Comparison of ENCODE assay signal across 7 cellular contexts in the genomic region with DNA sequence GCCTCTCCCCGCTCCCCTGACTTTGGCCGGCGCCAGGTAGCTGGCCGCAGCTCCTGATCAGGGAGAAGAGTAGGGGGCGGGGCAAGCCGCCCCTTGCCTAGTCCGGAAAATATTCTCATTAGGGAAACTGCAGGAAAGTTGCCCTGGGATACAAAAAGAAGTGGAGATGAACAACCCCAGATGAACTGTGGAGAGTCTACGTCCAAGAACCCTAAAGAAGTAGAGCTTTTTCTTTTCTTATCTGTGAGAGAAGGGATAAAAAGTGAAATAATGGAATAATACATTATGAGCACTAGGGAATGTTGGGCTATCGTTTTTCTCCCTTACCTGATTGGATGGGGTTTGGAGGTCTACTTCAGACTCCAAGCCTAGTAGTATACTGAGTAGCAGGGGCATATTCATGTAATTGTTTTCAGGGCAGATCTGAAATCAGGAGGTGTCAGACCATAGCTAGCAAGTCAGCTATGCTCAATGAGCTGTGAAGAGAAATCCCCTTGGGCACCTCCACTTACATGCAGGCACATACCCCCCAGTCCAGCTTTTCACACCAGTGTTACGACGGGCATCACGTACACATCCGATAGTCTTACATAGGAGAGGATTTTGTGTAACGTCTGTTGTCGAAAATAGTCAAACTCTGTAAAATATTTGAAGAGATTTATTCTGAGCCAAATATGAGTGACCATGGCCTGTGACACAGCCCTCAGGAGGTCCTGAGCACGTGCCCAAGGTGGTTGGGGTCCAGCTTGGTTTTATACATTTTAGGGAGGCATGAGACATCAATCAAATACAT. TPM values are rescaled to one million over a fixed set of nuclear protein-coding genes. Genes with fewer than 3 reads are reported as not detected.
DNase-seq lines count a peak whose midpoint lies in the region; ATAC-seq and TF ChIP-seq lines count a peak whose summit lies in the region.

No MANE protein-coding gene starts in this region.

- H3K9me2 ChIP-seq in HCT116 (ENCODE audit: insufficient read depth): no peaks in the 10 kb centered on the region

- CTCF ChIA-PET in HCT116 (lab: Charles Lee) (interaction anchor here (1.0 to 1.2 kb wide), 2 partner anchors 200 to 712 kb away, joined by 3 to 4 read pairs; no protein-coding TSS in a partner anchor), A673 (lab: Charles Lee) (no interaction called here)

- TF ChIP-seq RAD21 in HCT116 (IDR thresholded peaks at IDR 0.05; ENCODE audit: low read depth): no peak

- H3K27ac ChIP-seq in HCT116 (ENCODE audit: low read depth, low read length): peak overlapping the region; percentile 83
- H3K27ac ChIP-seq in Peyer's patch: peak overlapping the region; percentile 97 to 98 (median 98)
- H3K27ac ChIP-seq in sigmoid colon: peak overlapping the region; percentile 96 to 99 (median 97)
- no peak overlapping the region for H3K27ac ChIP-seq in A673 (ENCODE audit: low read depth, low read length, poor library complexity, severe bottlenecking)

- peak overlapping the region; percentile 74 to 76 for H3K4me3 ChIP-seq in HCT116 (replicated peaks in 1 of 2; ENCODE audit: low read depth in 1 of 2, low read length in 2 of 2)
- peak overlapping the region; percentile 72 to 86 (median 78) for H3K4me3 ChIP-seq in Peyer's patch
- peak overlapping the region; percentile 56 to 61 for H3K4me3 ChIP-seq in foreskin fibroblast (ENCODE audit: low read depth in 1 of 2, low read length in 2 of 2)
- peak overlapping the region; percentile 67 to 82 (median 70) for H3K4me3 ChIP-seq in sigmoid colon
- no peak overlapping the region for H3K4me3 ChIP-seq in A673 (ENCODE audit: low read depth, low read length, poor library complexity, severe bottlenecking)

- RAD21 ChIA-PET in HCT116 (lab: Charles Lee; ENCODE audit: low non-redundant PET in 1 of 2, low total read pairs in 2 of 2, uncharacterized antibody in 2 of 2, unreplicated experiment in 2 of 2): no interaction called here

- H3K9ac ChIP-seq in HCT116 (ENCODE audit: low read length): peak overlapping the region; percentile 66

- TF ChIP-seq POLR2A in HCT116 (IDR thresholded peaks at IDR 0.05; ENCODE audit: borderline replicate concordance, extremely low read depth, insufficient read depth, insufficient read length) (no peak), Peyer's patch (IDR thresholded peaks at IDR 0.05) (no peak), sigmoid colon (IDR thresholded peaks at IDR 0.05) (no peak)

- H4K20me1 ChIP-seq in HCT116 (ENCODE audit: insufficient read depth): no peaks in the 10 kb centered on the region

- H3K79me2 ChIP-seq in HCT116 (ENCODE audit: insufficient read depth, low read length): no peaks in the 10 kb centered on the region

- POLR2A ChIA-PET in HCT116 (lab: Charles Lee): interaction anchor here (0.9 kb wide), 1 partner anchor 9 kb away, joined by 10 read pairs; no protein-coding TSS in a partner anchor
- POLR2A ChIA-PET in A673 (lab: Charles Lee; ENCODE audit: low non-redundant PET): no interaction called here

- DNase-seq in HCT116 (ENCODE audit: low read depth, low spot score): no peak
- peak in 1 of 3 donors; percentile 39 for DNase-seq in Peyer's patch
- DNase-seq in foreskin fibroblast: no peak
- no peak for DNase-seq in sigmoid colon
- no peak for DNase-seq in A673 (ENCODE audit: low spot score)

- H3K4me2 ChIP-seq in HCT116 (ENCODE audit: low read length): peak overlapping the region; percentile 99

- BruUV-seq in HCT116 (replicated peaks; lab: Mats Ljungman, UMichigan): TSS peak; percentile 84
- no TSS peak for BruUV-seq in A673 (replicated peaks; lab: Mats Ljungman, UMichigan)

- intact Hi-C loops in HCT116 (cut with micrococcal nuclease): loop anchor here (5.0 kb wide), 1 partner anchor 714 kb away; no protein-coding TSS in a partner anchor
- intact Hi-C loops in sigmoid colon (cut with DNase I): loop anchor here (1.0 to 10.0 kb wide), 10 partner anchors 104 to 865 kb away; a partner anchor contains a TSS
- intact Hi-C loops in A673 (cut with micrococcal nuclease; ENCODE audit: unreplicated experiment): no loop called here

- H3K27me3 ChIP-seq in HCT116 (ENCODE audit: insufficient read depth, low read length) (no peaks in the 10 kb centered on the region), Peyer's patch (no peaks in the 10 kb centered on the region), sigmoid colon (no peaks in the 10 kb centered on the region), A673 (replicated peaks; ENCODE audit: insufficient read depth, low read depth, low read length, poor library complexity) (peaks cover 19% of the 10 kb centered on the region)

- no peak for TF ChIP-seq EP300 in sigmoid colon (IDR thresholded peaks at IDR 0.05)

- H3K36me3 ChIP-seq in HCT116 (ENCODE audit: control insufficient read depth in 1 of 2, insufficient read depth in 2 of 2, low read length in 2 of 2) (no peaks in the 10 kb centered on the region), Peyer's patch (no peaks in the 10 kb centered on the region), sigmoid colon (peaks cover 0 to 1% (median 0%) of the 10 kb centered on the region in 4 donors), A673 (ENCODE audit: insufficient read depth, low read length, poor library complexity, severe bottlenecking) (no peaks in the 10 kb centered on the region)

- ATAC-seq in GM18498 (IDR thresholded peaks at IDR 0.05; ENCODE audit: unreplicated experiment) (peak; percentile 21), HCT116 (no peak; the same call in 1 of the 2 replicates), GM21381 (IDR thresholded peaks at IDR 0.05; ENCODE audit: unreplicated experiment) (no peak)

- peaks cover 5 to 20% of the 10 kb centered on the region in 2 experiments; a peak in 3 of 4 replicates for H3K4me1 ChIP-seq in HCT116 (ENCODE audit: control insufficient read depth in 1 of 2, insufficient read depth in 2 of 2, low read length in 2 of 2)
- H3K4me1 ChIP-seq in Peyer's patch: peaks cover 0 to 21% (median 0%) of the 10 kb centered on the region in 4 donors
- peaks cover 0 to 28% (median 20%) of the 10 kb centered on the region in 4 donors for H3K4me1 ChIP-seq in sigmoid colon
- no peaks in the 10 kb centered on the region for H3K4me1 ChIP-seq in A673 (ENCODE audit: insufficient read depth, low read length, poor library complexity, severe bottlenecking)

- peak overlapping the region; percentile 81 for H2AFZ ChIP-seq in HCT116 (ENCODE audit: low read depth, low read length, poor library complexity, severe bottlenecking)

- 15 to 35% methylated on average over 16 of the region's 16 CpGs for WGBS in sigmoid colon, 2 donors

- H3K9me3 ChIP-seq in HCT116 (ENCODE audit: control insufficient read depth in 1 of 2, insufficient read depth in 1 of 2, low read depth in 1 of 2, low read length in 2 of 2) (no peaks in the 10 kb centered on the region), Peyer's patch (no peaks in the 10 kb centered on the region), sigmoid colon (no peaks in the 10 kb centered on the region), A673 (ENCODE audit: low read depth, low read length, poor library complexity, severe bottlenecking) (no peaks in the 10 kb centered on the region)

- no peak for TF ChIP-seq CTCF in HCT116 (IDR thresholded peaks at IDR 0.05 in 2 of 3, conservative IDR thresholded peaks at IDR 0.05 in 1 of 3; ENCODE audit: borderline replicate concordance in 1 of 3, insufficient read depth in 1 of 3, low read depth in 2 of 3, low read length in 2 of 3)
- no peak for TF ChIP-seq CTCF in Peyer's patch (IDR thresholded peaks at IDR 0.05)
- no peak for TF ChIP-seq CTCF in foreskin fibroblast (IDR thresholded peaks at IDR 0.05; ENCODE audit: low read depth, low read length)
- no peak for TF ChIP-seq CTCF in sigmoid colon (IDR thresholded peaks at IDR 0.05)
- no peak for TF ChIP-seq CTCF in A673 (conservative IDR thresholded peaks at IDR 0.05; ENCODE audit: low read depth, low read length)

TF ChIP-seq in HCT116, 20 proteins besides CTCF, POLR2A, EP300 and RAD21:
- TF ChIP-seq, protein P1, sequence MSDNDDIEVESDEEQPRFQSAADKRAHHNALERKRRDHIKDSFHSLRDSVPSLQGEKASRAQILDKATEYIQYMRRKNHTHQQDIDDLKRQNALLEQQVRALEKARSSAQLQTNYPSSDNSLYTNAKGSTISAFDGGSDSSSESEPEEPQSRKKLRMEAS (IDR thresholded peaks at IDR 0.05): no peak
- TF ChIP-seq SIN3A (IDR thresholded peaks at IDR 0.05; ENCODE audit: low read depth): no peak
- TF ChIP-seq SRF (IDR thresholded peaks at IDR 0.05; ENCODE audit: low read depth): no peak
- no peak for TF ChIP-seq EGR1 (IDR thresholded peaks at IDR 0.05; ENCODE audit: low read depth)
- TF ChIP-seq CBX3 (IDR thresholded peaks at IDR 0.05; ENCODE audit: low read depth): no peak
- TF ChIP-seq, protein P2, sequence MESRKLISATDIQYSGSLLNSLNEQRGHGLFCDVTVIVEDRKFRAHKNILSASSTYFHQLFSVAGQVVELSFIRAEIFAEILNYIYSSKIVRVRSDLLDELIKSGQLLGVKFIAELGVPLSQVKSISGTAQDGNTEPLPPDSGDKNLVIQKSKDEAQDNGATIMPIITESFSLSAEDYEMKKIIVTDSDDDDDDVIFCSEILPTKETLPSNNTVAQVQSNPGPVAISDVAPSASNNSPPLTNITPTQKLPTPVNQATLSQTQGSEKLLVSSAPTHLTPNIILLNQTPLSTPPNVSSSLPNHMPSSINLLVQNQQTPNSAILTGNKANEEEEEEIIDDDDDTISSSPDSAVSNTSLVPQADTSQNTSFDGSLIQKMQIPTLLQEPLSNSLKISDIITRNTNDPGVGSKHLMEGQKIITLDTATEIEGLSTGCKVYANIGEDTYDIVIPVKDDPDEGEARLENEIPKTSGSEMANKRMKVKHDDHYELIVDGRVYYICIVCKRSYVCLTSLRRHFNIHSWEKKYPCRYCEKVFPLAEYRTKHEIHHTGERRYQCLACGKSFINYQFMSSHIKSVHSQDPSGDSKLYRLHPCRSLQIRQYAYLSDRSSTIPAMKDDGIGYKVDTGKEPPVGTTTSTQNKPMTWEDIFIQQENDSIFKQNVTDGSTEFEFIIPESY (IDR thresholded peaks at IDR 0.05; ENCODE audit: extremely low read depth, insufficient replicate concordance, low read length): no peak
- TF ChIP-seq ZFX (IDR thresholded peaks at IDR 0.05): no peak

RNA-seq across cellular contexts. Expression of a gene that starts 1.7 kb away (rescaled TPM):
- total RNA-seq in HCT116 (2021; ENCODE audit: unreplicated experiment) (1.7 TPM), Peyer's patch (10 to 100 TPM in 1 of 4 donors, 1 to 10 TPM in 3; 1.4 to 11.6 (median 4.4) TPM), sigmoid colon (10 to 100 TPM; 11.4 to 19.9 (median 15.7) TPM), A673 (2021) (0.17 TPM in 1 of 2 replicates, not detected in the other)
- polyA plus RNA-seq in HCT116 (2012): 1.3 and 1.7 TPM in 2 replicates
- 1 to 10 TPM; 2.5 to 4.1 (median 3.6) TPM for polyA plus RNA-seq in sigmoid colon
